Comparison of ENCODE assay signal across 21 cellular contexts in genomic region chr2:57084697-57085281, GRCh38.
"Had no signal": no experiment of that assay in that cellular context is flagged by ENCODE, and none has a peak within 500 bp of the region (broad histone marks: within the 10 kb centered on the region; RNA-seq: fewer than 3 reads in every experiment).

No MANE protein-coding gene starts in this region.

- H3K9ac ChIP-seq: parathyroid adenoma had no signal

- H2AFZ ChIP-seq: parathyroid adenoma had no signal

- H3K4me3 ChIP-seq: coronary artery, mucosa of descending colon, prostate gland, skin epidermis, stomach, thyroid gland had no signal

- H3K27ac ChIP-seq: coronary artery, parathyroid adenoma, prostate gland, skin epidermis, stomach, thyroid gland had no signal

- H3K27me3 Mint-ChIP-seq: central memory CD8-positive, alpha-beta T cell; effector memory CD8-positive, alpha-beta T cell; naive B cell; natural killer cell treated with Interleukin-12 subunit alpha and Interleukin-12 subunit beta and Interleukin-15 and Interleukin-18, amount 100 ng/mL, for 72 hours; stimulated activated naive B cell treated with anti-CD40 and anti-IgM and Interleukin-4, amounts not matched to agents 10 μg/mL and 1 μg/mL and 100 μg/mL, for 72 hours had no signal

- H3K27ac Mint-ChIP-seq: effector memory CD8-positive, alpha-beta T cell; mesothelial cell of epicardium; naive B cell; natural killer cell treated with Interleukin-12 subunit alpha and Interleukin-12 subunit beta and Interleukin-15 and Interleukin-18, amount 100 ng/mL, for 72 hours; stimulated activated naive B cell treated with anti-CD40 and anti-IgM and Interleukin-4, amounts not matched to agents 10 μg/mL and 1 μg/mL and 100 μg/mL, for 72 hours had no signal

- DNase-seq: dermis blood vessel endothelial cell; effector memory CD8-positive, alpha-beta T cell; erythroblast; mesenchymal stem cell; mucosa of descending colon; naive B cell; stimulated activated CD4-positive, alpha-beta T cell treated with anti-CD3 and anti-CD28 coated beads, Interleukin-15, amount 100 ng/mL, for 24 hours; stimulated activated CD4-positive, alpha-beta T cell treated with anti-CD3 and anti-CD28 coated beads, Interleukin-2, amount 100 ng/mL, for 48 hours; stimulated activated naive B cell treated with anti-CD40 and anti-IgM and Interleukin-4, amounts not matched to agents 10 μg/mL and 1 μg/mL and 100 μg/mL, for 72 hours; stomach; thyroid gland; trophoblast cell had no signal

- H3K4me1 ChIP-seq: parathyroid adenoma, prostate gland, stomach, thyroid gland had no signal

- H3K36me3 ChIP-seq: prostate gland, stomach, thyroid gland had no signal

- H3K4me1 Mint-ChIP-seq: central memory CD8-positive, alpha-beta T cell; mesothelial cell of epicardium; naive B cell; neural crest cell; stimulated activated naive B cell treated with anti-CD40 and anti-IgM and Interleukin-4, amounts not matched to agents 10 μg/mL and 1 μg/mL and 100 μg/mL, for 72 hours had no signal

- H3K4me3 Mint-ChIP-seq: central memory CD8-positive, alpha-beta T cell; effector memory CD8-positive, alpha-beta T cell; mesothelial cell of epicardium; naive B cell; natural killer cell treated with Interleukin-12 subunit alpha and Interleukin-12 subunit beta and Interleukin-15 and Interleukin-18, amount 100 ng/mL, for 72 hours; neural crest cell; stimulated activated naive B cell treated with anti-CD40 and anti-IgM and Interleukin-4, amounts not matched to agents 10 μg/mL and 1 μg/mL and 100 μg/mL, for 72 hours had no signal

- ATAC-seq: effector memory CD8-positive, alpha-beta T cell; left lobe of liver; mucosa of descending colon; natural killer cell treated with Interleukin-12 subunit alpha and Interleukin-12 subunit beta and Interleukin-15 and Interleukin-18, amount 100 ng/mL, for 72 hours; stimulated activated naive B cell treated with anti-CD40 and anti-IgM and Interleukin-4, amounts not matched to agents 10 μg/mL and 1 μg/mL and 100 μg/mL, for 72 hours had no signal

- H3K27me3 ChIP-seq: stomach, thyroid gland had no signal

- H3K9me3 ChIP-seq: prostate gland, thyroid gland had no signal
